In genomic region chr4:7738458-7739076, GRCh38 we compare ENCODE assay signal across 17 cellular contexts.
DNase-seq lines count a peak whose midpoint lies in the region; ATAC-seq and TF ChIP-seq lines count a peak whose summit lies in the region.
"Had no signal": no experiment of that assay in that cellular context is flagged by ENCODE, and none has a peak within 500 bp of the region (broad histone marks: within the 10 kb centered on the region; RNA-seq: fewer than 3 reads in every experiment).

No MANE protein-coding gene starts in this region.

- no peak for TF ChIP-seq CTCF in heart right ventricle (IDR thresholded peaks at IDR 0.05)
- TF ChIP-seq CTCF in chondrocyte (IDR thresholded peaks at IDR 0.05) = no peak

- DNase-seq in left ventricle myocardium superior = peak; percentile 14
- DNase-seq in heart right ventricle = no peak
- peak; percentile 77 for DNase-seq in MV-4-11 (lab: John Stamatoyannopoulos, UW)
- peak; percentile 84 for DNase-seq in chondrocyte (ENCODE audit: low spot score)
- no peak for DNase-seq in foreskin melanocyte
- DNase-seq in HuH-7 (ENCODE audit: low spot score) = no peak
- DNase-seq: COR-L47, DMS 273 treated with DMSO at 0.1 percent for 48 hours, NCI-H1417 treated with DMSO at 0.1 percent for 48 hours, NCI-H2029, NCI-H345, NCI-H526 treated with DMSO at 0.1 percent for 48 hours, SW 1271 had no signal

- H3K36me3 Mint-ChIP-seq in chondrocyte (ENCODE audit: low read depth) = peaks cover 2% of the 10 kb centered on the region
- H3K36me3 Mint-ChIP-seq: CD14-positive monocyte had no signal

- no peak overlapping the region for H3K4me3 ChIP-seq in heart right ventricle
- H3K4me3 ChIP-seq: HAP-1, SJSA1 had no signal

- H3K4me3 Mint-ChIP-seq in chondrocyte (ENCODE audit: unreplicated experiment) = no peak overlapping the region
- H3K4me3 Mint-ChIP-seq: CD14-positive monocyte had no signal

- no peaks in the 10 kb centered on the region for H3K4me1 ChIP-seq in heart right ventricle
- H3K4me1 ChIP-seq: HAP-1, SJSA1 had no signal

- no peak overlapping the region for H3K27ac ChIP-seq in heart right ventricle
- H3K27ac ChIP-seq: SJSA1 had no signal

- no peaks in the 10 kb centered on the region for H3K36me3 ChIP-seq in heart right ventricle
- H3K36me3 ChIP-seq: HAP-1, SJSA1 had no signal

- no peaks in the 10 kb centered on the region for H3K4me1 Mint-ChIP-seq in chondrocyte (ENCODE audit: low read depth)

- intact Hi-C loops in left ventricle myocardium superior (cut with micrococcal nuclease) = no loop called here
- intact Hi-C loops in heart right ventricle (cut with DNase I) = no loop called here

- peaks cover 0 to 6% (median 0%) of the 10 kb centered on the region in 7 donors for H3K27me3 ChIP-seq in heart right ventricle

- no peak overlapping the region for H3K27ac Mint-ChIP-seq in chondrocyte (ENCODE audit: unreplicated experiment)
- H3K27ac Mint-ChIP-seq: CD14-positive monocyte had no signal

- ATAC-seq in left ventricle myocardium superior (no peak), heart right ventricle (no peak), GM21423 (IDR thresholded peaks at IDR 0.05; ENCODE audit: unreplicated experiment) (no peak)

- 92 to 94% methylated on average over 32 of the region's 32 CpGs for WGBS in heart right ventricle, 2 donors

- H3K9me3 ChIP-seq in heart right ventricle = peaks cover 0 to 7% (median 0%) of the 10 kb centered on the region in 11 donors
- H3K9me3 ChIP-seq: HAP-1, SJSA1 had no signal

- no peaks in the 10 kb centered on the region for H3K9me3 Mint-ChIP-seq in chondrocyte (ENCODE audit: low read depth)

- H3K27me3 Mint-ChIP-seq in chondrocyte (ENCODE audit: low read depth) = peaks cover 13% of the 10 kb centered on the region

Comparison
In these comparisons a context has a peak if more than half of its experiments do, and no peak if none do; other contexts are left out.
1. DNase-seq: peak in left ventricle myocardium superior (single experiment), MV-4-11 (single experiment) and chondrocyte (single experiment); none in heart right ventricle (0 of 2), foreskin melanocyte (single experiment) and HuH-7 (single experiment).